In the genomic region with DNA sequence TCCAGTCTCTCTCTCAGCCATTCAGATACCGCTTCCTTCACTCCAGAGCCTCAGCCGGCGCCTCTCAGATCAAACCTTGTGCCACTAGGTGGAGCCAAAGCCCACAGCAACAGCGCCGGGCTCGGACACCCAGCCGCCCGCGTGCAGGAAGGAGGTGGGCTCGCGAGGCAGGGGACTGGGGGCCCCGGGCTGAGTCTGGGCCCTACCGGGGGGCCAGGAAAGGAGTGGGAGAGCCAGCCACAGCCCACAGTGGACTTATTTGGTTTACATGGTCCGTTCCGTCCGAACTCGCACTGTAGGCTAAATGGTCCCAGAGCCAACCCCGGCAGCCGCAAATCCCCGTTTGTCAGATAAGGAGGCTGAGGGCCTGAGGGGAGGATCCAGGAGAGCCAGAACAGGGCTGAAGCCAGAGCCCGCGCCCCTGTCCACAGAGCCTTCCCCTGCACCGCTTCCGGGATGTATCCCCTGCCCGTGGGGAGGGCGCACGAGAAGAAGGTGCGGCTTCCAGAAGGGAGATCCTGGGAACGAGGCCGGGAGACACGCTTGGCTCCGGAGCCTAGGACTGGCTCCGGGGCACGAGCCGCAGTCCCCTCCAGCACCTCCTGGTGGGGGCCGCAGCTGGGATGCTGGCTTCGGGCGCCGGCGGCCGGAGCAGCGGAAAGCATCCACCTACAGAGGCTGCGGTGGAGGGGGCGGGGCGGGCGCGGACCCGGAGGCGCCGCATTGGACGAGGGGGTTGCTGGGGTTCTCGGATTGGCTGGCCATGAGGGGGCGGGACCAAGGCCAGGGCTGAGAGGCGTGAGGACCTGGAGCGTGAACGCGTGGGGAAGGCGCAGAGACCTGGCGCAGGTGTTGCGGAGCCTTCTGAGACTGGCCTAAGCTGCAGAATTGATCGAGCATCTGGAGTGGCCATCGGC, we compare ENCODE assay signal across 1 cellular context.
TF ChIP-seq lines count a peak whose summit lies in the region.

No MANE protein-coding gene starts in this region.

TF ChIP-seq in HEK293, 187 proteins besides CTCF, POLR2A, EP300 and RAD21 (continued from another document and continues in another):
- TF ChIP-seq, protein P1, sequence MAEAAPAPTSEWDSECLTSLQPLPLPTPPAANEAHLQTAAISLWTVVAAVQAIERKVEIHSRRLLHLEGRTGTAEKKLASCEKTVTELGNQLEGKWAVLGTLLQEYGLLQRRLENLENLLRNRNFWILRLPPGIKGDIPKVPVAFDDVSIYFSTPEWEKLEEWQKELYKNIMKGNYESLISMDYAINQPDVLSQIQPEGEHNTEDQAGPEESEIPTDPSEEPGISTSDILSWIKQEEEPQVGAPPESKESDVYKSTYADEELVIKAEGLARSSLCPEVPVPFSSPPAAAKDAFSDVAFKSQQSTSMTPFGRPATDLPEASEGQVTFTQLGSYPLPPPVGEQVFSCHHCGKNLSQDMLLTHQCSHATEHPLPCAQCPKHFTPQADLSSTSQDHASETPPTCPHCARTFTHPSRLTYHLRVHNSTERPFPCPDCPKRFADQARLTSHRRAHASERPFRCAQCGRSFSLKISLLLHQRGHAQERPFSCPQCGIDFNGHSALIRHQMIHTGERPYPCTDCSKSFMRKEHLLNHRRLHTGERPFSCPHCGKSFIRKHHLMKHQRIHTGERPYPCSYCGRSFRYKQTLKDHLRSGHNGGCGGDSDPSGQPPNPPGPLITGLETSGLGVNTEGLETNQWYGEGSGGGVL (tag by site-specific recombination; IDR thresholded peaks at IDR 0.05): peak; percentile 73
- TF ChIP-seq ZNF114 (tag by site-specific recombination; IDR thresholded peaks at IDR 0.05) (no peak), IKZF3 (tag by site-specific recombination; IDR thresholded peaks at IDR 0.05) (peak; percentile 86), ZNF433 (tag by site-specific recombination; IDR thresholded peaks at IDR 0.05; ENCODE audit: low read depth) (no peak), ZNF266 (tag by site-specific recombination; IDR thresholded peaks at IDR 0.05; ENCODE audit: low read depth) (no peak), ZNF394 (tag by site-specific recombination; IDR thresholded peaks at IDR 0.05; ENCODE audit: borderline replicate concordance) (0 out of 2 replicates have a peak, but pooled peaks have one; percentile 35), ZNF701 (tag by site-specific recombination; IDR thresholded peaks at IDR 0.05) (no peak), ZNF658 (tag by site-specific recombination; IDR thresholded peaks at IDR 0.05) (no peak), OVOL3 (tag by site-specific recombination; IDR thresholded peaks at IDR 0.05) (no peak), ZNF335 (tag by site-specific recombination; conservative IDR thresholded peaks at IDR 0.05) (peak; percentile 91), ZNF791 (tag by site-specific recombination; IDR thresholded peaks at IDR 0.05) (no peak), ZFP69B (tag by site-specific recombination; IDR thresholded peaks at IDR 0.05) (peak; percentile 81), ZNF423 (tag by site-specific recombination; IDR thresholded peaks at IDR 0.05) (peak; percentile 78), ZNF24 (tag by site-specific recombination; IDR thresholded peaks at IDR 0.05) (0 out of 2 replicates have a peak, but pooled peaks have one; percentile 54), KLF10 (tag by site-specific recombination; IDR thresholded peaks at IDR 0.05) (0 out of 2 replicates have a peak, but pooled peaks have one; percentile 18), ZFHX2 (tag by site-specific recombination; conservative IDR thresholded peaks at IDR 0.05) (peak; percentile 61), YY2 (tag by site-specific recombination; IDR thresholded peaks at IDR 0.05) (no peak), ZBTB8A (tag by site-specific recombination; IDR thresholded peaks at IDR 0.05) (peak; percentile 96), OSR2 (tag by site-specific recombination; IDR thresholded peaks at IDR 0.05) (no peak), MEIS1 (CRISPR knock-in tag; IDR thresholded peaks at IDR 0.05; ENCODE audit: borderline replicate concordance) (no peak), ZNF76 (tag by site-specific recombination; IDR thresholded peaks at IDR 0.05; ENCODE audit: borderline replicate concordance, low read depth) (peak; percentile 59; the same call in 1 of the 2 replicates), ZNF146 (tag by site-specific recombination; IDR thresholded peaks at IDR 0.05) (no peak), ZNF626 (tag by site-specific recombination; IDR thresholded peaks at IDR 0.05) (no peak), ZNF16 (tag by site-specific recombination; IDR thresholded peaks at IDR 0.05; ENCODE audit: low read depth) (no peak), ZNF157 (tag by site-specific recombination; IDR thresholded peaks at IDR 0.05) (no peak), ZSCAN30 (tag by site-specific recombination; IDR thresholded peaks at IDR 0.05) (peak; percentile 76), ZNF670 (tag by site-specific recombination; IDR thresholded peaks at IDR 0.05; ENCODE audit: low read depth) (no peak), ZNF214 (tag by site-specific recombination; IDR thresholded peaks at IDR 0.05; ENCODE audit: borderline replicate concordance) (no peak), ZNF777 (tag by site-specific recombination; IDR thresholded peaks at IDR 0.05; ENCODE audit: borderline replicate concordance) (peak; percentile 51; the same call in 1 of the 2 replicates), PRDM1 (tag by site-specific recombination; IDR thresholded peaks at IDR 0.05) (no peak), ZNF654 (tag by site-specific recombination; IDR thresholded peaks at IDR 0.05; ENCODE audit: low read depth) (peak; percentile 99), EGR2 (tag by site-specific recombination; IDR thresholded peaks at IDR 0.05; ENCODE audit: low read depth) (peak; percentile 44), SP3 (tag by site-specific recombination; IDR thresholded peaks at IDR 0.05) (peak; percentile 83)
- TF ChIP-seq, protein P2, sequence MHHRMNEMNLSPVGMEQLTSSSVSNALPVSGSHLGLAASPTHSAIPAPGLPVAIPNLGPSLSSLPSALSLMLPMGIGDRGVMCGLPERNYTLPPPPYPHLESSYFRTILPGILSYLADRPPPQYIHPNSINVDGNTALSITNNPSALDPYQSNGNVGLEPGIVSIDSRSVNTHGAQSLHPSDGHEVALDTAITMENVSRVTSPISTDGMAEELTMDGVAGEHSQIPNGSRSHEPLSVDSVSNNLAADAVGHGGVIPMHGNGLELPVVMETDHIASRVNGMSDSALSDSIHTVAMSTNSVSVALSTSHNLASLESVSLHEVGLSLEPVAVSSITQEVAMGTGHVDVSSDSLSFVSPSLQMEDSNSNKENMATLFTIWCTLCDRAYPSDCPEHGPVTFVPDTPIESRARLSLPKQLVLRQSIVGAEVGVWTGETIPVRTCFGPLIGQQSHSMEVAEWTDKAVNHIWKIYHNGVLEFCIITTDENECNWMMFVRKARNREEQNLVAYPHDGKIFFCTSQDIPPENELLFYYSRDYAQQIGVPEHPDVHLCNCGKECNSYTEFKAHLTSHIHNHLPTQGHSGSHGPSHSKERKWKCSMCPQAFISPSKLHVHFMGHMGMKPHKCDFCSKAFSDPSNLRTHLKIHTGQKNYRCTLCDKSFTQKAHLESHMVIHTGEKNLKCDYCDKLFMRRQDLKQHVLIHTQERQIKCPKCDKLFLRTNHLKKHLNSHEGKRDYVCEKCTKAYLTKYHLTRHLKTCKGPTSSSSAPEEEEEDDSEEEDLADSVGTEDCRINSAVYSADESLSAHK (tag by site-specific recombination; IDR thresholded peaks at IDR 0.05): no peak; the same call in 1 of the 2 replicates
- TF ChIP-seq, protein P3, sequence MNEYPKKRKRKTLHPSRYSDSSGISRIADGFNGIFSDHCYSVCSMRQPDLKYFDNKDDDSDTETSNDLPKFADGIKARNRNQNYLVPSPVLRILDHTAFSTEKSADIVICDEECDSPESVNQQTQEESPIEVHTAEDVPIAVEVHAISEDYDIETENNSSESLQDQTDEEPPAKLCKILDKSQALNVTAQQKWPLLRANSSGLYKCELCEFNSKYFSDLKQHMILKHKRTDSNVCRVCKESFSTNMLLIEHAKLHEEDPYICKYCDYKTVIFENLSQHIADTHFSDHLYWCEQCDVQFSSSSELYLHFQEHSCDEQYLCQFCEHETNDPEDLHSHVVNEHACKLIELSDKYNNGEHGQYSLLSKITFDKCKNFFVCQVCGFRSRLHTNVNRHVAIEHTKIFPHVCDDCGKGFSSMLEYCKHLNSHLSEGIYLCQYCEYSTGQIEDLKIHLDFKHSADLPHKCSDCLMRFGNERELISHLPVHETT (tag by site-specific recombination; IDR thresholded peaks at IDR 0.05): no peak
- TF ChIP-seq, protein P4, sequence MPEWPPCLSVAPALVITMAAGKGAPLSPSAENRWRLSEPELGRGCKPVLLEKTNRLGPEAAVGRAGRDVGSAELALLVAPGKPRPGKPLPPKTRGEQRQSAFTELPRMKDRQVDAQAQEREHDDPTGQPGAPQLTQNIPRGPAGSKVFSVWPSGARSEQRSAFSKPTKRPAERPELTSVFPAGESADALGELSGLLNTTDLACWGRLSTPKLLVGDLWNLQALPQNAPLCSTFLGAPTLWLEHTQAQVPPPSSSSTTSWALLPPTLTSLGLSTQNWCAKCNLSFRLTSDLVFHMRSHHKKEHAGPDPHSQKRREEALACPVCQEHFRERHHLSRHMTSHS (tag by site-specific recombination; IDR thresholded peaks at IDR 0.05): no peak
- TF ChIP-seq, protein P5, sequence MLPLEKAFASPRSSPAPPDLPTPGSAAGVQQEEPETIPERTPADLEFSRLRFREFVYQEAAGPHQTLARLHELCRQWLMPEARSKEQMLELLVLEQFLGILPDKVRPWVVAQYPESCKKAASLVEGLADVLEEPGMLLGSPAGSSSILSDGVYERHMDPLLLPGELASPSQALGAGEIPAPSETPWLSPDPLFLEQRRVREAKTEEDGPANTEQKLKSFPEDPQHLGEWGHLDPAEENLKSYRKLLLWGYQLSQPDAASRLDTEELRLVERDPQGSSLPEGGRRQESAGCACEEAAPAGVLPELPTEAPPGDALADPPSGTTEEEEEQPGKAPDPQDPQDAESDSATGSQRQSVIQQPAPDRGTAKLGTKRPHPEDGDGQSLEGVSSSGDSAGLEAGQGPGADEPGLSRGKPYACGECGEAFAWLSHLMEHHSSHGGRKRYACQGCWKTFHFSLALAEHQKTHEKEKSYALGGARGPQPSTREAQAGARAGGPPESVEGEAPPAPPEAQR (tag by site-specific recombination; IDR thresholded peaks at IDR 0.05): no peak
- TF ChIP-seq, protein P6, sequence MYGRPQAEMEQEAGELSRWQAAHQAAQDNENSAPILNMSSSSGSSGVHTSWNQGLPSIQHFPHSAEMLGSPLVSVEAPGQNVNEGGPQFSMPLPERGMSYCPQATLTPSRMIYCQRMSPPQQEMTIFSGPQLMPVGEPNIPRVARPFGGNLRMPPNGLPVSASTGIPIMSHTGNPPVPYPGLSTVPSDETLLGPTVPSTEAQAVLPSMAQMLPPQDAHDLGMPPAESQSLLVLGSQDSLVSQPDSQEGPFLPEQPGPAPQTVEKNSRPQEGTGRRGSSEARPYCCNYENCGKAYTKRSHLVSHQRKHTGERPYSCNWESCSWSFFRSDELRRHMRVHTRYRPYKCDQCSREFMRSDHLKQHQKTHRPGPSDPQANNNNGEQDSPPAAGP (tag by site-specific recombination; IDR thresholded peaks at IDR 0.05): peak; percentile 57; the same call in 1 of the 2 replicates
- TF ChIP-seq, protein P7, sequence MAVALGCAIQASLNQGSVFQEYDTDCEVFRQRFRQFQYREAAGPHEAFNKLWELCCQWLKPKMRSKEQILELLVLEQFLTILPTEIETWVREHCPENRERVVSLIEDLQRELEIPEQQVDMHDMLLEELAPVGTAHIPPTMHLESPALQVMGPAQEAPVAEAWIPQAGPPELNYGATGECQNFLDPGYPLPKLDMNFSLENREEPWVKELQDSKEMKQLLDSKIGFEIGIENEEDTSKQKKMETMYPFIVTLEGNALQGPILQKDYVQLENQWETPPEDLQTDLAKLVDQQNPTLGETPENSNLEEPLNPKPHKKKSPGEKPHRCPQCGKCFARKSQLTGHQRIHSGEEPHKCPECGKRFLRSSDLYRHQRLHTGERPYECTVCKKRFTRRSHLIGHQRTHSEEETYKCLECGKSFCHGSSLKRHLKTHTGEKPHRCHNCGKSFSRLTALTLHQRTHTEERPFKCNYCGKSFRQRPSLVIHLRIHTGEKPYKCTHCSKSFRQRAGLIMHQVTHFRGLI (tag by site-specific recombination; IDR thresholded peaks at IDR 0.05): peak; percentile 58
- TF ChIP-seq, protein P8, sequence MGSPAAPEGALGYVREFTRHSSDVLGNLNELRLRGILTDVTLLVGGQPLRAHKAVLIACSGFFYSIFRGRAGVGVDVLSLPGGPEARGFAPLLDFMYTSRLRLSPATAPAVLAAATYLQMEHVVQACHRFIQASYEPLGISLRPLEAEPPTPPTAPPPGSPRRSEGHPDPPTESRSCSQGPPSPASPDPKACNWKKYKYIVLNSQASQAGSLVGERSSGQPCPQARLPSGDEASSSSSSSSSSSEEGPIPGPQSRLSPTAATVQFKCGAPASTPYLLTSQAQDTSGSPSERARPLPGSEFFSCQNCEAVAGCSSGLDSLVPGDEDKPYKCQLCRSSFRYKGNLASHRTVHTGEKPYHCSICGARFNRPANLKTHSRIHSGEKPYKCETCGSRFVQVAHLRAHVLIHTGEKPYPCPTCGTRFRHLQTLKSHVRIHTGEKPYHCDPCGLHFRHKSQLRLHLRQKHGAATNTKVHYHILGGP (tag by site-specific recombination; IDR thresholded peaks at IDR 0.05): no peak
- TF ChIP-seq, protein P9, sequence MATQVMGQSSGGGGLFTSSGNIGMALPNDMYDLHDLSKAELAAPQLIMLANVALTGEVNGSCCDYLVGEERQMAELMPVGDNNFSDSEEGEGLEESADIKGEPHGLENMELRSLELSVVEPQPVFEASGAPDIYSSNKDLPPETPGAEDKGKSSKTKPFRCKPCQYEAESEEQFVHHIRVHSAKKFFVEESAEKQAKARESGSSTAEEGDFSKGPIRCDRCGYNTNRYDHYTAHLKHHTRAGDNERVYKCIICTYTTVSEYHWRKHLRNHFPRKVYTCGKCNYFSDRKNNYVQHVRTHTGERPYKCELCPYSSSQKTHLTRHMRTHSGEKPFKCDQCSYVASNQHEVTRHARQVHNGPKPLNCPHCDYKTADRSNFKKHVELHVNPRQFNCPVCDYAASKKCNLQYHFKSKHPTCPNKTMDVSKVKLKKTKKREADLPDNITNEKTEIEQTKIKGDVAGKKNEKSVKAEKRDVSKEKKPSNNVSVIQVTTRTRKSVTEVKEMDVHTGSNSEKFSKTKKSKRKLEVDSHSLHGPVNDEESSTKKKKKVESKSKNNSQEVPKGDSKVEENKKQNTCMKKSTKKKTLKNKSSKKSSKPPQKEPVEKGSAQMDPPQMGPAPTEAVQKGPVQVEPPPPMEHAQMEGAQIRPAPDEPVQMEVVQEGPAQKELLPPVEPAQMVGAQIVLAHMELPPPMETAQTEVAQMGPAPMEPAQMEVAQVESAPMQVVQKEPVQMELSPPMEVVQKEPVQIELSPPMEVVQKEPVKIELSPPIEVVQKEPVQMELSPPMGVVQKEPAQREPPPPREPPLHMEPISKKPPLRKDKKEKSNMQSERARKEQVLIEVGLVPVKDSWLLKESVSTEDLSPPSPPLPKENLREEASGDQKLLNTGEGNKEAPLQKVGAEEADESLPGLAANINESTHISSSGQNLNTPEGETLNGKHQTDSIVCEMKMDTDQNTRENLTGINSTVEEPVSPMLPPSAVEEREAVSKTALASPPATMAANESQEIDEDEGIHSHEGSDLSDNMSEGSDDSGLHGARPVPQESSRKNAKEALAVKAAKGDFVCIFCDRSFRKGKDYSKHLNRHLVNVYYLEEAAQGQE (tag by site-specific recombination; IDR thresholded peaks at IDR 0.05): peak; percentile 15; the same call in 1 of the 2 replicates
